1 cellular context compared by ENCODE assay signal in genomic region chr7:47672267-47672920, GRCh38.
TF ChIP-seq lines count a peak whose summit lies in the region.

No MANE protein-coding gene starts in this region.

TF ChIP-seq in A549, 52 proteins besides CTCF, POLR2A, EP300 and RAD21 (continued from another document):
- TF ChIP-seq USF2 (IDR thresholded peaks at IDR 0.05): no peak
